In the genomic region with DNA sequence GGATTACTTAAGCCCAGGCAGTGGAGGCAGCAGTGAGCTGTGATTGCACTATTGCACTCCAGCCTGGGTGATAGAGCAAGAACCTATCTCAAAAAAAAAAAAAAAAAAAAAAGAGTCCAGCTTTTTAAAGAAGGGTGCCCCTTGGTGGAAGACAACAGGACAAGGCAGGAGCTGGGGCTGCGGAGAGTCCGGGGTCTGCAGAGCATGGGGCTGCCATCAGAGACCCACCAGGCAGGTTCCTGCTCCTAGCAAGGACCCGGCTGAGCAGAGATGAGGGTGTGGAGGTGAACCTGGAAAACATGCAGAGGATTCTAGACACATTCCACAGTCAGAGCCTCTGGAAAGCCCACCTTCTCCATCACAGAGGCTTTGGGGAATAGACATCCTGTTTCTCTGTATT, we compare ENCODE assay signal across 15 cellular contexts. TPM values are rescaled to one million over a fixed set of nuclear protein-coding genes. Genes with fewer than 3 reads are reported as not detected.
A peak's percentile ranks its signal among the peaks of the same experiment; 100 is the strongest.
DNase-seq lines count a peak whose midpoint lies in the region; ATAC-seq and TF ChIP-seq lines count a peak whose summit lies in the region.
"Had no signal": no experiment of that assay in that cellular context is flagged by ENCODE, and none has a peak within 500 bp of the region (broad histone marks: within the 10 kb centered on the region; RNA-seq: fewer than 3 reads in every experiment).

No MANE protein-coding gene starts in this region.

- ATAC-seq in lower lobe of right lung (no peak), HG02588 (IDR thresholded peaks at IDR 0.05; ENCODE audit: unreplicated experiment) (no peak), HG02840 (IDR thresholded peaks at IDR 0.05; ENCODE audit: low FRiP score, unreplicated experiment) (no peak)

- no peaks in the 10 kb centered on the region for H3K79me2 ChIP-seq in Loucy (ENCODE audit: insufficient read depth, low read length)

- H3K9ac ChIP-seq in Loucy (ENCODE audit: low read depth, low read length, poor library complexity, severe bottlenecking) (no peak overlapping the region), subcutaneous abdominal adipose tissue (ENCODE audit: low read length in 5 of 5) (no peak overlapping the region)

- no peak overlapping the region for H3K27ac Mint-ChIP-seq in Calu3 (ENCODE audit: unreplicated experiment)
- H3K27ac Mint-ChIP-seq: activated naive CD8-positive, alpha-beta T cell treated with anti-CD3 and anti-CD28 coated beads, Interleukin-2, amount 10 ng/mL, durations not matched to agents 7 days and 5 days; dendritic cell treated with granulocyte-macrophage colony-stimulating factor and Interleukin-4, amounts not matched to agents 40 ng/mL and 50 ng/mL, for 4 days had no signal

- peaks cover 3% of the 10 kb centered on the region for H3K4me1 Mint-ChIP-seq in Calu3 (ENCODE audit: low read depth, unreplicated experiment)
- H3K4me1 Mint-ChIP-seq: activated naive CD8-positive, alpha-beta T cell treated with anti-CD3 and anti-CD28 coated beads, Interleukin-2, amount 10 ng/mL, durations not matched to agents 7 days and 5 days had no signal

- H3K36me3 ChIP-seq in Loucy (ENCODE audit: insufficient read depth, low read length) (no peaks in the 10 kb centered on the region), lower lobe of right lung (no peaks in the 10 kb centered on the region), subcutaneous abdominal adipose tissue (ENCODE audit: control insufficient read depth in 5 of 5, insufficient read depth in 5 of 5, low read length in 5 of 5) (no peaks in the 10 kb centered on the region)

- no peaks in the 10 kb centered on the region for H3K9me2 ChIP-seq in Loucy (replicated peaks; ENCODE audit: low read depth, low read length)

- intact Hi-C loops in lower lobe of right lung (cut with DNase I) (no loop called here), Calu3 (cut with micrococcal nuclease; ENCODE audit: unreplicated experiment) (no loop called here)

- BruUV-seq in Calu3 (replicated peaks; lab: Mats Ljungman, UMichigan): no TSS peak

- in situ Hi-C loops in KBM-7 (cut with MboI; ENCODE audit: low pct_unique_long_range_greater_than_20kb, low sequenced_read_pairs): no loop called here

- no peak overlapping the region for H3K4me3 Mint-ChIP-seq in Calu3 (ENCODE audit: low read depth, unreplicated experiment)
- H3K4me3 Mint-ChIP-seq: activated naive CD8-positive, alpha-beta T cell treated with anti-CD3 and anti-CD28 coated beads, Interleukin-2, amount 10 ng/mL, durations not matched to agents 7 days and 5 days; dendritic cell treated with granulocyte-macrophage colony-stimulating factor and Interleukin-4, amounts not matched to agents 40 ng/mL and 50 ng/mL, for 4 days had no signal

- H3K27me3 ChIP-seq in Loucy (ENCODE audit: insufficient read depth, low read length, poor library complexity, severe bottlenecking) (no peaks in the 10 kb centered on the region), lower lobe of right lung (ENCODE audit: low read depth) (no peaks in the 10 kb centered on the region), subcutaneous abdominal adipose tissue (ENCODE audit: control insufficient read depth in 5 of 5, insufficient read depth in 4 of 5, low read length in 5 of 5) (no peaks in the 10 kb centered on the region)

- no peak overlapping the region for H2AFZ ChIP-seq in Loucy (ENCODE audit: low read length)

- H3K9me3 ChIP-seq in Loucy (ENCODE audit: insufficient read depth, low read depth, low read length) (no peaks in the 10 kb centered on the region), lower lobe of right lung (no peaks in the 10 kb centered on the region), subcutaneous abdominal adipose tissue (ENCODE audit: control insufficient read depth in 5 of 5, low read length in 5 of 5) (peaks cover 0 to 7% (median 6%) of the 10 kb centered on the region in 5 donors)

- no peaks in the 10 kb centered on the region for H3F3A ChIP-seq in Loucy (ENCODE audit: low read depth)

- no peaks in the 10 kb centered on the region for H3K36me3 Mint-ChIP-seq in Calu3 (ENCODE audit: insufficient read depth, unreplicated experiment)
- H3K36me3 Mint-ChIP-seq: activated naive CD8-positive, alpha-beta T cell treated with anti-CD3 and anti-CD28 coated beads, Interleukin-2, amount 10 ng/mL, durations not matched to agents 7 days and 5 days had no signal

- DNase-seq in fibroblast of pulmonary artery (ENCODE audit: low read depth): peak; percentile 39
- no peak for DNase-seq in lower lobe of right lung
- no peak for DNase-seq in KBM-7
- DNase-seq in Calu3: no peak
- DNase-seq: activated CD4-positive, CD25-positive, alpha-beta regulatory T cell treated with anti-CD3 and anti-CD28 coated beads, Interleukin-2, amount 50 U/mL, for 72 hours; activated naive CD8-positive, alpha-beta T cell treated with anti-CD3 and anti-CD28 coated beads, Interleukin-2, amount 10 ng/mL, durations not matched to agents 7 days and 5 days; DMS79; NCI-H1105; T-helper 1 cell had no signal

- no peaks in the 10 kb centered on the region for H3K27me3 Mint-ChIP-seq in Calu3 (ENCODE audit: unreplicated experiment)
- H3K27me3 Mint-ChIP-seq: dendritic cell treated with granulocyte-macrophage colony-stimulating factor and Interleukin-4, amounts not matched to agents 40 ng/mL and 50 ng/mL, for 4 days had no signal

- H3K4me3 ChIP-seq in Loucy (ENCODE audit: low read length, poor library complexity, severe bottlenecking) (no peak overlapping the region), fibroblast of pulmonary artery (replicated peaks; ENCODE audit: low read depth, low read length) (no peak overlapping the region), lower lobe of right lung (no peak overlapping the region), subcutaneous abdominal adipose tissue (ENCODE audit: low read depth in 1 of 5, low read length in 5 of 5) (peak overlapping the region in 1 of 5 donors; percentile 22)
- H3K4me3 ChIP-seq: smooth muscle cell had no signal

- CTCF ChIA-PET in Calu3 (lab: Charles Lee): interaction anchor here (0.6 to 1.1 kb wide), 3 partner anchors 23 to 1669 kb away, joined by 3 to 4 read pairs (median 3); no protein-coding TSS in a partner anchor

- H3K9me3 Mint-ChIP-seq in Calu3 (ENCODE audit: low read depth, unreplicated experiment): no peaks in the 10 kb centered on the region

- H3K4me2 ChIP-seq in Loucy (ENCODE audit: low read depth, low read length, poor library complexity, severe bottlenecking): no peak overlapping the region

- H3K4me1 ChIP-seq in Loucy (ENCODE audit: insufficient read depth, low read length, poor library complexity, severe bottlenecking) (no peaks in the 10 kb centered on the region), lower lobe of right lung (peaks cover 31% of the 10 kb centered on the region), subcutaneous abdominal adipose tissue (ENCODE audit: control insufficient read depth in 5 of 5, insufficient read depth in 5 of 5, low read length in 5 of 5) (peaks cover 12 to 37% (median 29%) of the 10 kb centered on the region in 5 donors)

- no peaks in the 10 kb centered on the region for H4K20me1 ChIP-seq in Loucy (ENCODE audit: insufficient read depth, low read length, poor library complexity, severe bottlenecking)

- H3K27ac ChIP-seq in lower lobe of right lung (peak overlapping the region; percentile 77), subcutaneous abdominal adipose tissue (ENCODE audit: low read depth, low read length) (peak overlapping the region; percentile 83)

- TF ChIP-seq CTCF in Loucy (conservative IDR thresholded peaks at IDR 0.05; ENCODE audit: low read length) (0 out of 2 replicates have a peak, but pooled peaks have one; percentile 12), fibroblast of pulmonary artery (IDR thresholded peaks at IDR 0.05; ENCODE audit: low read length, missing control alignments) (no peak), lower lobe of right lung (IDR thresholded peaks at IDR 0.05) (no peak), Calu3 (IDR thresholded peaks at IDR 0.05; ENCODE audit: unreplicated experiment) (no peak)

RNA-seq across cellular contexts. Expression of a gene that starts 21.0 kb away (rescaled TPM):
- total RNA-seq in lower lobe of right lung: 28.4 TPM
- 16.5 and 18.9 TPM in 2 replicates for total RNA-seq in Calu3 (2022)

RNA-seq across cellular contexts. Expression of a gene that starts 48.5 kb away (rescaled TPM):
- total RNA-seq in lower lobe of right lung (44.3 TPM), Calu3 (2022) (30.1 and 33.1 TPM in 2 replicates)
